In genomic region chr12:112374166-112374740, GRCh38 we compare ENCODE assay signal across 22 cellular contexts.
"Had no signal": no experiment of that assay in that cellular context is flagged by ENCODE, and none has a peak within 500 bp of the region (broad histone marks: within the 10 kb centered on the region; RNA-seq: fewer than 3 reads in every experiment).

No MANE protein-coding gene starts in this region.

- H3K36me3 ChIP-seq: left ventricle myocardium inferior, lower lobe of right lung, ovary, spleen, thyroid gland, upper lobe of left lung had no signal

- H3K27ac ChIP-seq: dorsolateral prefrontal cortex, left ventricle myocardium inferior, lower lobe of right lung, ovary, skin epidermis, spleen, stomach, thyroid gland, upper lobe of left lung had no signal

- H3K4me3 Mint-ChIP-seq: immature natural killer cell; naive thymus-derived CD8-positive, alpha-beta T cell; nephron progenitor cell had no signal

- H3K4me3 ChIP-seq: dorsolateral prefrontal cortex, left ventricle myocardium inferior, lower lobe of right lung, ovary, skin epidermis, spleen, stomach, thyroid gland, upper lobe of left lung had no signal

- H3K27ac Mint-ChIP-seq: nephron progenitor cell had no signal

- H3K27me3 ChIP-seq: dorsolateral prefrontal cortex, ovary, spleen, stomach, thyroid gland, upper lobe of left lung had no signal

- H3K27me3 Mint-ChIP-seq: naive thymus-derived CD8-positive, alpha-beta T cell had no signal

- H3K9me3 Mint-ChIP-seq: immature natural killer cell; naive thymus-derived CD8-positive, alpha-beta T cell had no signal

- DNase-seq: effector CD4-positive, alpha-beta T cell; immature natural killer cell; islet precursor cell; kidney glomerular epithelial cell; left colon; left ventricle myocardium inferior; lower lobe of right lung; naive thymus-derived CD8-positive, alpha-beta T cell; nephron progenitor cell; ovary; posterior cingulate gyrus; spleen; stimulated activated CD4-positive, alpha-beta T cell treated with anti-CD3 and anti-CD28 coated beads, Interleukin-4, amount 100 ng/mL, for 4 hours; stimulated activated naive CD4-positive, alpha-beta T cell treated with Interleukin-2 at 50 U/mL for 16 hours; stomach; thyroid gland; upper lobe of left lung had no signal

- H3K9me3 ChIP-seq: lower lobe of right lung, ovary, spleen, stomach, thyroid gland, upper lobe of left lung had no signal

- ATAC-seq: left colon; lower lobe of right lung; naive thymus-derived CD8-positive, alpha-beta T cell had no signal

- FAIRE-seq: colon, frontal cortex, urothelium cell line had no signal

- H3K4me1 ChIP-seq: lower lobe of right lung had no signal

- H3K36me3 Mint-ChIP-seq: immature natural killer cell had no signal
